Comparison of ENCODE assay signal across 8 cellular contexts in the genomic region with DNA sequence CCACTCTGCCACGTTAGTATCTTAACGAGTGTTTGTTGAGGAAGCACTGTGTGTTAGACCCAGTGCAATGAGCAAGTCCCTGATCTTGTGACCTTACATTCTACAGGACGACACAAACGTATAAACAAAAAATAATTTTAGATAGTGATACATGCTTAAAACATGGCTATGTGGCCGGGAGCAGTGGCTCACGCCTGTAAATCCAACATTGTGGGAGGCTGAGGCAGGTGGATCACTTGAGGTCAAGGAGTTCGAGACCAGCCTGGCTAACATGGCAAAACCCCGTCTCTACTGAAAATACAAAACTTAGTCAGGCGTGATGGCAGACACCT. TPM values are rescaled to one million over a fixed set of nuclear protein-coding genes. Genes with fewer than 3 reads are reported as not detected.
A peak's percentile ranks its signal among the peaks of the same experiment; 100 is the strongest.
DNase-seq lines count a peak whose midpoint lies in the region; ATAC-seq and TF ChIP-seq lines count a peak whose summit lies in the region.

No MANE protein-coding gene starts in this region.

- H3K9ac ChIP-seq in mesenchymal stem cell (ENCODE audit: low read length): peak overlapping the region; percentile 95

- H2BK12ac ChIP-seq in mesenchymal stem cell (ENCODE audit: low read length in 2 of 2): no peak overlapping the region

- no peak overlapping the region for H3K14ac ChIP-seq in mesenchymal stem cell (ENCODE audit: low read length in 2 of 2)

- no peak overlapping the region for H2AFZ ChIP-seq in mesenchymal stem cell (ENCODE audit: low read depth, low read length)

- H2BK5ac ChIP-seq in mesenchymal stem cell (ENCODE audit: low read depth, low read length, poor library complexity, severe bottlenecking): no peak overlapping the region

- H3K4me1 Mint-ChIP-seq in brain: peaks cover 56% of the 10 kb centered on the region

- H3K4me2 ChIP-seq in mesenchymal stem cell (ENCODE audit: low read length, poor library complexity, severe bottlenecking): peak overlapping the region; percentile 64

- no peaks in the 10 kb centered on the region for H3K36me3 ChIP-seq in cardiac muscle cell
- H3K36me3 ChIP-seq in mesenchymal stem cell (ENCODE audit: control insufficient read depth in 1 of 2, insufficient read depth in 2 of 2, low read depth in 1 of 2, low read length in 2 of 2): peaks cover 0 to 3% of the 10 kb centered on the region in 2 experiments
- no peaks in the 10 kb centered on the region for H3K36me3 ChIP-seq in upper lobe of right lung

- H3K27me3 ChIP-seq in cardiac muscle cell (no peaks in the 10 kb centered on the region), mesenchymal stem cell (ENCODE audit: control insufficient read depth in 1 of 2, insufficient read depth in 1 of 2, low read length in 2 of 2) (no peaks in the 10 kb centered on the region), upper lobe of right lung (no peaks in the 10 kb centered on the region)

- no peak overlapping the region for H2BK15ac ChIP-seq in mesenchymal stem cell (ENCODE audit: low read depth, poor library complexity, severe bottlenecking)

- H2AK5ac ChIP-seq in mesenchymal stem cell (ENCODE audit: low read length, severe bottlenecking): peak overlapping the region; percentile 45

- H3K4me3 ChIP-seq in cardiac muscle cell: peak overlapping the region; percentile 15
- H3K4me3 ChIP-seq in mesenchymal stem cell (ENCODE audit: insufficient read depth in 1 of 2, low read depth in 1 of 2, low read length in 2 of 2): peak overlapping the region in 1 of 2 experiments; percentile 85
- peak overlapping the region; percentile 71 for H3K4me3 ChIP-seq in upper lobe of right lung

- peak overlapping the region; percentile 88 to 95 (median 92) for H3K4me3 Mint-ChIP-seq in brain

- no peak for ATAC-seq in left cardiac atrium
- no peak for ATAC-seq in upper lobe of right lung
- no peak for ATAC-seq in GM21528 (IDR thresholded peaks at IDR 0.05; ENCODE audit: low FRiP score, unreplicated experiment)

- intact Hi-C loops in left cardiac atrium (cut with DNase I) (no loop called here), upper lobe of right lung (cut with DNase I) (no loop called here)

- H3K79me1 ChIP-seq in mesenchymal stem cell (replicated peaks; ENCODE audit: low read length, poor library complexity, severe bottlenecking): peaks cover 2% of the 10 kb centered on the region

- H3K27me3 Mint-ChIP-seq in brain: peaks cover 5% of the 10 kb centered on the region

- no peaks in the 10 kb centered on the region for H3K9me3 ChIP-seq in cardiac muscle cell (ENCODE audit: low read depth)
- H3K9me3 ChIP-seq in mesenchymal stem cell (ENCODE audit: control insufficient read depth, low read length): no peaks in the 10 kb centered on the region
- H3K9me3 ChIP-seq in upper lobe of right lung: no peaks in the 10 kb centered on the region

- H3K27ac Mint-ChIP-seq in brain: peak overlapping the region; percentile 97 to 100 (median 98)

- TF ChIP-seq CTCF in cardiac muscle cell (IDR thresholded peaks at IDR 0.05; ENCODE audit: low read depth, low read length) (no peak), brain (conservative IDR thresholded peaks at IDR 0.05) (no peak), upper lobe of right lung (IDR thresholded peaks at IDR 0.05) (no peak)

- H3K18ac ChIP-seq in mesenchymal stem cell (ENCODE audit: low read depth in 1 of 2, low read length in 2 of 2): peak overlapping the region in 1 of 2 experiments; percentile 46

- peak overlapping the region; percentile 89 for H4K91ac ChIP-seq in mesenchymal stem cell (ENCODE audit: low read length)

- H3K4me1 ChIP-seq in cardiac muscle cell (ENCODE audit: low read depth): peaks cover 6% of the 10 kb centered on the region
- H3K4me1 ChIP-seq in mesenchymal stem cell (ENCODE audit: control insufficient read depth, insufficient read depth, low read depth, low read length): peaks cover 19% of the 10 kb centered on the region
- peaks cover 27% of the 10 kb centered on the region for H3K4me1 ChIP-seq in upper lobe of right lung

- H4K8ac ChIP-seq in mesenchymal stem cell (ENCODE audit: low read length): peak overlapping the region; percentile 86

- peak overlapping the region; percentile 69 for H3K27ac ChIP-seq in cardiac muscle cell
- peak overlapping the region; percentile 59 for H3K27ac ChIP-seq in mesenchymal stem cell (ENCODE audit: low read length, poor library complexity, severe bottlenecking)
- peak overlapping the region; percentile 84 for H3K27ac ChIP-seq in upper lobe of right lung

- DNase-seq in cardiac muscle cell (ENCODE audit: low read depth in 1 of 2, low spot score in 1 of 2) (no peak), left cardiac atrium (no peak), mesenchymal stem cell (no peak), upper lobe of right lung (no peak), retina (no peak)
- DNase-seq in stimulated activated naive CD4-positive, alpha-beta T cell treated with Interleukin-2 at 50 U/mL for 16 hours (lab: John Stamatoyannopoulos, UW): no peak

- H2BK120ac ChIP-seq in mesenchymal stem cell (ENCODE audit: low read depth, low read length): no peak overlapping the region

- H3K4ac ChIP-seq in mesenchymal stem cell (ENCODE audit: low read depth in 1 of 2, low read length in 2 of 2): peak overlapping the region; percentile 12 to 39

- peaks cover 0 to 2% (median 0%) of the 10 kb centered on the region in 5 experiments for H3K9me3 Mint-ChIP-seq in brain

- H3K36me3 Mint-ChIP-seq in brain: no peaks in the 10 kb centered on the region

- 47% methylated on average over 7 of the region's 9 CpGs for WGBS in mesenchymal stem cell

- no peak overlapping the region for H3K23ac ChIP-seq in mesenchymal stem cell (ENCODE audit: low read length in 2 of 2)

RNA-seq across cellular contexts. Expression of a gene that starts 19.6 kb away (rescaled TPM):
- total RNA-seq in cardiac muscle cell: 24.7 and 45.0 TPM in 2 replicates
- polyA plus RNA-seq in cardiac muscle cell: 31.9 and 50.2 TPM in 2 replicates
- total RNA-seq in left cardiac atrium: 10 to 100 TPM; 19.7 to 25.5 TPM
- polyA plus RNA-seq in brain (ENCODE audit: insufficient read depth, low read depth, low replicate concordance): 77.4 TPM
- polyA plus RNA-seq in mesenchymal stem cell (2013, experiment 1 of 2): 39.5 TPM
- 38.9 TPM for polyA plus RNA-seq in mesenchymal stem cell (2013, experiment 2 of 2)
- total RNA-seq in upper lobe of right lung: 28.4 TPM

RNA-seq across cellular contexts. Expression of a gene that starts 20.4 kb away (rescaled TPM):
- total RNA-seq in cardiac muscle cell (10.8 and 14.2 TPM in 2 replicates), left cardiac atrium (10 to 100 TPM; 17.9 to 18.6 TPM), upper lobe of right lung (24.9 TPM)
- polyA plus RNA-seq in cardiac muscle cell (9.4 and 15.1 TPM in 2 replicates), brain (ENCODE audit: insufficient read depth, low read depth, low replicate concordance) (26.7 TPM)
- polyA plus RNA-seq in mesenchymal stem cell (2013, experiment 1 of 2): 41.3 TPM
- polyA plus RNA-seq in mesenchymal stem cell (2013, experiment 2 of 2): 39.4 TPM

RNA-seq across cellular contexts. Expression of a gene that starts 27.2 kb away (rescaled TPM):
- total RNA-seq in cardiac muscle cell (39.5 and 46.2 TPM in 2 replicates), left cardiac atrium (10 to 100 TPM; 16.1 to 18.7 TPM), upper lobe of right lung (27.8 TPM)
- polyA plus RNA-seq in cardiac muscle cell (42.0 and 59.2 TPM in 2 replicates), brain (ENCODE audit: insufficient read depth, low read depth, low replicate concordance) (40.8 TPM)
- 48.4 TPM for polyA plus RNA-seq in mesenchymal stem cell (2013, experiment 1 of 2)
- 49.3 TPM for polyA plus RNA-seq in mesenchymal stem cell (2013, experiment 2 of 2)

RNA-seq across cellular contexts. Expression of a gene that starts 34.1 kb away (rescaled TPM):
- total RNA-seq in cardiac muscle cell (67.3 and 109 TPM in 2 replicates), left cardiac atrium (10 to 100 TPM; 53.6 to 66.4 TPM), upper lobe of right lung (70.9 TPM)
- polyA plus RNA-seq in cardiac muscle cell (100 and 172 TPM in 2 replicates), brain (ENCODE audit: insufficient read depth, low read depth, low replicate concordance) (118 TPM)
- 104 TPM for polyA plus RNA-seq in mesenchymal stem cell (2013, experiment 1 of 2)
- 101 TPM for polyA plus RNA-seq in mesenchymal stem cell (2013, experiment 2 of 2)

RNA-seq across cellular contexts. Expression of a gene that starts 45.2 kb away (rescaled TPM):
- total RNA-seq in cardiac muscle cell (57.3 and 65.3 TPM in 2 replicates), left cardiac atrium (10 to 100 TPM; 19.7 to 23.8 TPM), upper lobe of right lung (51.2 TPM)
- polyA plus RNA-seq in cardiac muscle cell (45.1 and 68.5 TPM in 2 replicates), brain (ENCODE audit: insufficient read depth, low read depth, low replicate concordance) (29.7 TPM)
- polyA plus RNA-seq in mesenchymal stem cell (2013, experiment 1 of 2): 35.0 TPM
- 34.0 TPM for polyA plus RNA-seq in mesenchymal stem cell (2013, experiment 2 of 2)
